23 cellular contexts compared by ENCODE assay signal in the genomic region with DNA sequence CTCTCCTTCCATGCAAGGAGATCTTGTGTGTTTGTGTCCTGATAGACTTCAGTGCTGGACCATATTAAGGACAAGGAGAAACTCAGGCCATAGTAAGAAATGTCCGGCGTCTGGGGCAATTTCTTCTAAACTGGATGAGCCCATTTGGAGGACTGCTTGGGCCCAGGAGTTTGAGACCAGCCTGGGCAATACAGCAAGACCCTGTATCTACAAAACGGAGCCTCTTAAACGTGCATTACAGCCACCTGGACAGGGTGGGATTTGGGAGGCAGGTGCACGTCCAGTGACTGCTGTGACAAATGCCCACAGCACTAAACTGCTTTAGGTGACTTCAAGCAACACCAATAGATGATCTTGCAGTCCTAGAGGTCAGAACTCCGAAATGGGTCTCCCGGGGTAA.
"Had no signal": no experiment of that assay in that cellular context is flagged by ENCODE, and none has a peak within 500 bp of the region (broad histone marks: within the 10 kb centered on the region; RNA-seq: fewer than 3 reads in every experiment).

No MANE protein-coding gene starts in this region.

- H3K27ac Mint-ChIP-seq: activated naive CD4-positive, alpha-beta T cell treated with anti-CD3 and anti-CD28 coated beads, Interleukin-2, amount 50 U/mL, for 72 hours; activated T-cell treated with anti-CD3 and anti-CD28 coated beads, Interleukin-2, amount 50 U/mL, for 72 hours; stimulated activated naive CD8-positive, alpha-beta T cell treated with anti-CD3 and anti-CD28 coated beads, Interleukin-15, amount 100 ng/mL, for 72 hours; T-cell had no signal

- H3K9ac ChIP-seq: parathyroid adenoma had no signal

- H3K27me3 ChIP-seq: adrenal gland, neutrophil, right lobe of liver, upper lobe of left lung had no signal

- H3K79me2 ChIP-seq: parathyroid adenoma had no signal

- H3K27ac ChIP-seq: adrenal gland, neutrophil, parathyroid adenoma, right lobe of liver, SK-N-MC, upper lobe of left lung had no signal

- DNase-seq: activated CD4-positive, alpha-beta T cell treated with anti-CD3 and anti-CD28 coated beads for 48 hours; activated CD4-positive, CD25-positive, alpha-beta regulatory T cell; activated CD8-positive, alpha-beta memory T cell treated with anti-CD3 and anti-CD28 coated beads, Interleukin-2, amount 50 U/mL, for 48 hours; activated effector memory CD4-positive, alpha-beta T cell treated with anti-CD3 and anti-CD28 coated beads, Interleukin-2, amount 50 U/mL, for 16 hours; activated T-cell treated with anti-CD3 and anti-CD28 coated beads, Interleukin-2, amount 50 U/mL, for 72 hours; dermis blood vessel endothelial cell; effector memory CD4-positive, alpha-beta T cell; hippocampal formation; kidney; naive B cell; right lobe of liver; small intestine; stimulated activated CD4-positive, alpha-beta T cell treated with anti-CD3 and anti-CD28 coated beads, Interleukin-4, amount 100 ng/mL, for 1 hour; stimulated activated naive CD8-positive, alpha-beta T cell treated with anti-CD3 and anti-CD28 coated beads, Interleukin-15, amount 100 ng/mL, for 72 hours; T-cell; upper lobe of left lung had no signal

- FAIRE-seq: kidney, small intestine had no signal

- H3K9me3 ChIP-seq: adrenal gland, right lobe of liver had no signal

- H3K4me3 ChIP-seq: lung, right lobe of liver, SK-N-MC, upper lobe of left lung had no signal

- H3K36me3 ChIP-seq: adrenal gland, neutrophil, right lobe of liver, upper lobe of left lung had no signal

- H3K27me3 Mint-ChIP-seq: stimulated activated naive CD8-positive, alpha-beta T cell treated with anti-CD3 and anti-CD28 coated beads, Interleukin-15, amount 100 ng/mL, for 72 hours; T-cell had no signal

- H3K4me3 Mint-ChIP-seq: activated T-cell treated with anti-CD3 and anti-CD28 coated beads, Interleukin-2, amount 50 U/mL, for 72 hours; stimulated activated naive CD8-positive, alpha-beta T cell treated with anti-CD3 and anti-CD28 coated beads, Interleukin-15, amount 100 ng/mL, for 72 hours; T-cell had no signal

- H2AFZ ChIP-seq: parathyroid adenoma had no signal

- H3K4me1 ChIP-seq: parathyroid adenoma, right lobe of liver, upper lobe of left lung had no signal

- H3K4me1 Mint-ChIP-seq: stimulated activated naive CD8-positive, alpha-beta T cell treated with anti-CD3 and anti-CD28 coated beads, Interleukin-15, amount 100 ng/mL, for 72 hours; T-cell had no signal

- ATAC-seq: activated naive CD4-positive, alpha-beta T cell treated with anti-CD3 and anti-CD28 coated beads, Interleukin-2, amount 50 U/mL, for 72 hours; activated T-cell treated with anti-CD3 and anti-CD28 coated beads, Interleukin-2, amount 50 U/mL, for 72 hours; left lobe of liver; right lobe of liver; stimulated activated naive CD8-positive, alpha-beta T cell treated with anti-CD3 and anti-CD28 coated beads, Interleukin-15, amount 100 ng/mL, for 72 hours; T-cell had no signal
